Comparison of ENCODE assay signal across 9 cellular contexts in genomic region chr16:25012525-25012991, GRCh38. TPM values are rescaled to one million over a fixed set of nuclear protein-coding genes. Genes with fewer than 3 reads are reported as not detected.
DNase-seq lines count a peak whose midpoint lies in the region; ATAC-seq and TF ChIP-seq lines count a peak whose summit lies in the region.
"Had no signal": no experiment of that assay in that cellular context is flagged by ENCODE, and none has a peak within 500 bp of the region (broad histone marks: within the 10 kb centered on the region; RNA-seq: fewer than 3 reads in every experiment).

No MANE protein-coding gene starts in this region.

- no peaks in the 10 kb centered on the region for H3K9me3 Mint-ChIP-seq in HFFc6

- TF ChIP-seq CTCF in AG09319 (IDR thresholded peaks at IDR 0.05; ENCODE audit: low read depth, low read length) (no peak), HFFc6 (IDR thresholded peaks at IDR 0.05) (no peak), testis (IDR thresholded peaks at IDR 0.05) (no peak)

- H3K27ac ChIP-seq in muscle layer of duodenum (ENCODE audit: low read length), result peak overlapping the region; percentile 63
- peak overlapping the region in 1 of 2 donors; percentile 99 for H3K27ac ChIP-seq in testis

- TF ChIP-seq POLR2A in testis (IDR thresholded peaks at IDR 0.05), result no peak

- peak overlapping the region in 1 of 2 donors; percentile 72 for H3K4me3 ChIP-seq in muscle layer of duodenum (ENCODE audit: low read depth in 1 of 2, low read length in 2 of 2)
- no peak overlapping the region for H3K4me3 ChIP-seq in testis

- peaks cover 20 to 41% of the 10 kb centered on the region in 2 donors for H3K4me1 ChIP-seq in muscle layer of duodenum (ENCODE audit: control insufficient read depth in 1 of 2, insufficient read depth in 2 of 2, low read length in 2 of 2)
- peaks cover 22% of the 10 kb centered on the region for H3K4me1 ChIP-seq in testis

- H3K36me3 ChIP-seq in muscle layer of duodenum (ENCODE audit: control insufficient read depth in 1 of 2, insufficient read depth in 2 of 2, low read length in 2 of 2) (no peaks in the 10 kb centered on the region), testis (ENCODE audit: low read depth, missing control alignments) (no peaks in the 10 kb centered on the region)

- WGBS in testis, 2 donors, result 53 to 70% methylated on average over 3 of the region's 3 CpGs

- H3K27ac Mint-ChIP-seq in HFFc6, result peak overlapping the region; percentile 91

- peaks cover 41% of the 10 kb centered on the region for H3K36me3 Mint-ChIP-seq in HFFc6 (ENCODE audit: low read depth)

- H3K9me3 ChIP-seq in muscle layer of duodenum (ENCODE audit: control insufficient read depth in 1 of 2, low read length in 2 of 2), result no peaks in the 10 kb centered on the region
- no peaks in the 10 kb centered on the region for H3K9me3 ChIP-seq in testis

- DNase-seq in AG09319 (ENCODE audit: extremely low read depth, low read depth) (peak; percentile 75), HFFc6 (peak; percentile 90), amniotic stem cell (lab: John Stamatoyannopoulos, UW) (peak; percentile 47), testis (no peak), NCI-H82 treated with DMSO at 0.1 percent for 48 hours (lab: John Stamatoyannopoulos, UW; ENCODE audit: unreplicated experiment) (no peak), DMS53 (lab: John Stamatoyannopoulos, UW) (no peak)
- DNase-seq: T-helper 9 cell had no signal

- H3K4me1 Mint-ChIP-seq in HFFc6 (ENCODE audit: low read depth), result peaks cover 75% of the 10 kb centered on the region

- ATAC-seq in GM19035 (IDR thresholded peaks at IDR 0.05; ENCODE audit: unreplicated experiment), result no peak

- peak overlapping the region; percentile 99 for H3K4me3 Mint-ChIP-seq in HFFc6

- intact Hi-C loops in testis (cut with DNase I; ENCODE audit: low total_unique reads), result no loop called here

- peaks cover 3% of the 10 kb centered on the region; the same call in 1 of the 2 replicates for H3K27me3 Mint-ChIP-seq in HFFc6 (ENCODE audit: insufficient read depth)

- H3K27me3 ChIP-seq in muscle layer of duodenum (ENCODE audit: low read depth, low read length) (no peaks in the 10 kb centered on the region), testis (no peaks in the 10 kb centered on the region)

RNA-seq across cellular contexts. Expression of gene ARHGAP17, which starts 2.6 kb away (rescaled TPM):
- 100 to 1,000 TPM in 3 of 6 experiments, 10 to 100 TPM in 3; 86.5 to 104 (median 97.4) TPM for total RNA-seq in HFFc6 (2021; fragmentation: NEBNext Ultra II Directional; extraction: Animal tissue kit (Norgen Biotek cat#: 25700))
- 100 to 1,000 TPM; 123 to 124 TPM for total RNA-seq in testis
- 62.7 TPM for polyA plus RNA-seq in testis (ENCODE audit: insufficient read depth, low read depth, low replicate concordance)

Comparison
In these comparisons a context has a peak if more than half of its experiments do, and no peak if none do; other contexts are left out.
1. DNase-seq: peak in AG09319 (single experiment), HFFc6 (single experiment) and amniotic stem cell (single experiment); none in testis (single experiment), NCI-H82 treated with DMSO at 0.1 percent for 48 hours (single experiment) and DMS53 (single experiment).